Comparison of ENCODE assay signal across 13 cellular contexts in genomic region chr15:97875513-97876285, GRCh38.
DNase-seq lines count a peak whose midpoint lies in the region; ATAC-seq, FAIRE-seq and TF ChIP-seq lines count a peak whose summit lies in the region.
"Had no signal": no experiment of that assay in that cellular context is flagged by ENCODE, and none has a peak within 500 bp of the region (broad histone marks: within the 10 kb centered on the region; RNA-seq: fewer than 3 reads in every experiment).

No MANE protein-coding gene starts in this region.

- H3K36me3 ChIP-seq in esophagus muscularis mucosa (no peaks in the 10 kb centered on the region), small intestine (ENCODE audit: control insufficient read depth in 2 of 2, insufficient read depth in 2 of 2, low read length in 2 of 2) (no peaks in the 10 kb centered on the region)
- H3K36me3 ChIP-seq in naive thymus-derived CD4-positive, alpha-beta T cell (ENCODE audit: control insufficient read depth in 2 of 3, insufficient read depth in 3 of 3, low read length in 3 of 3) = no peaks in the 10 kb centered on the region

- H3K4me1 ChIP-seq in esophagus muscularis mucosa = peaks cover 0 to 14% (median 0%) of the 10 kb centered on the region in 4 donors
- no peaks in the 10 kb centered on the region for H3K4me1 ChIP-seq in small intestine (ENCODE audit: control insufficient read depth in 2 of 2, insufficient read depth in 1 of 2, low read depth in 1 of 2, low read length in 1 of 2)
- H3K4me1 ChIP-seq in naive thymus-derived CD4-positive, alpha-beta T cell (ENCODE audit: control insufficient read depth in 2 of 2, insufficient read depth in 2 of 2, low read length in 2 of 2) = no peaks in the 10 kb centered on the region

- no peaks in the 10 kb centered on the region for H3K4me1 Mint-ChIP-seq in activated CD4-positive, alpha-beta T cell treated with anti-CD3 and anti-CD28 coated beads for 36 hours
- peaks cover 0 to 6% (median 0%) of the 10 kb centered on the region in 7 donors for H3K4me1 Mint-ChIP-seq in naive thymus-derived CD4-positive, alpha-beta T cell
- H3K4me1 Mint-ChIP-seq: mesothelial cell of epicardium had no signal

- POLR2A ChIA-PET in activated CD4-positive, alpha-beta T cell treated with anti-CD3 and anti-CD28 coated beads for 36 hours (lab: Charles Lee) = no interaction called here
- POLR2A ChIA-PET in naive thymus-derived CD4-positive, alpha-beta T cell (lab: Charles Lee) = no interaction called here

- H3K9me3 Mint-ChIP-seq in activated CD4-positive, alpha-beta T cell treated with anti-CD3 and anti-CD28 coated beads for 36 hours (ENCODE audit: low read depth) = peaks cover 2% of the 10 kb centered on the region
- peaks cover 0 to 3% (median 0%) of the 10 kb centered on the region in 11 donors for H3K9me3 Mint-ChIP-seq in naive thymus-derived CD4-positive, alpha-beta T cell
- H3K9me3 Mint-ChIP-seq: HFFc6; mesothelial cell of epicardium; T-helper 2 cell treated with Interferon-gamma antibody and Interleukin-4, amounts not matched to agents 5 μg/mL and 100 μg/mL, for 36 hours had no signal

- no peaks in the 10 kb centered on the region for H3K9me3 ChIP-seq in esophagus muscularis mucosa
- H3K9me3 ChIP-seq in small intestine (ENCODE audit: control insufficient read depth, low read depth) = no peaks in the 10 kb centered on the region
- no peaks in the 10 kb centered on the region for H3K9me3 ChIP-seq in naive thymus-derived CD4-positive, alpha-beta T cell (ENCODE audit: control insufficient read depth in 2 of 3, low read length in 3 of 3)

- CTCF ChIA-PET in activated CD4-positive, alpha-beta T cell treated with anti-CD3 and anti-CD28 coated beads for 36 hours (lab: Charles Lee) = interaction anchor here (0.6 kb wide), 1 partner anchor 239 kb away, joined by 4 read pairs; no protein-coding TSS in a partner anchor
- CTCF ChIA-PET in naive thymus-derived CD4-positive, alpha-beta T cell (lab: Charles Lee) = no interaction called here

- 64% methylated on average over 48 of the region's 49 CpGs for WGBS in esophagus muscularis mucosa
- 59 to 64% (median 62%) methylated on average over 46 to 49 of the region's 49 CpGs for WGBS in small intestine, 3 donors

- H3K27me3 ChIP-seq in esophagus muscularis mucosa (no peaks in the 10 kb centered on the region), small intestine (ENCODE audit: control insufficient read depth in 2 of 2, insufficient read depth in 2 of 2, low read length in 2 of 2) (peaks cover 0 to 2% of the 10 kb centered on the region in 2 donors)
- H3K27me3 ChIP-seq in naive thymus-derived CD4-positive, alpha-beta T cell (ENCODE audit: control insufficient read depth in 2 of 2, insufficient read depth in 2 of 2, low read length in 2 of 2) = no peaks in the 10 kb centered on the region

- no peak for TF ChIP-seq EP300 in esophagus muscularis mucosa (IDR thresholded peaks at IDR 0.05)

- H3K27ac ChIP-seq in esophagus muscularis mucosa (replicated peaks in 1 of 4) (peak overlapping the region; percentile 44 to 67 (median 52)), small intestine (ENCODE audit: low read depth in 1 of 2, low read length in 1 of 2) (no peak overlapping the region)
- H3K27ac ChIP-seq in naive thymus-derived CD4-positive, alpha-beta T cell (ENCODE audit: low read depth, low read length) = no peak overlapping the region

- H3K27ac Mint-ChIP-seq in activated CD4-positive, alpha-beta T cell treated with anti-CD3 and anti-CD28 coated beads for 36 hours = no peak overlapping the region
- H3K27ac Mint-ChIP-seq in naive thymus-derived CD4-positive, alpha-beta T cell = no peak overlapping the region
- H3K27ac Mint-ChIP-seq: HFFc6; mesothelial cell of epicardium; T-helper 2 cell treated with Interferon-gamma antibody and Interleukin-4, amounts not matched to agents 5 μg/mL and 100 μg/mL, for 36 hours had no signal

- peaks cover 14% of the 10 kb centered on the region for H3K27me3 Mint-ChIP-seq in activated CD4-positive, alpha-beta T cell treated with anti-CD3 and anti-CD28 coated beads for 36 hours
- H3K27me3 Mint-ChIP-seq in naive thymus-derived CD4-positive, alpha-beta T cell = peaks cover 0 to 31% (median 17%) of the 10 kb centered on the region in 5 donors

- ATAC-seq in activated CD4-positive, alpha-beta T cell treated with anti-CD3 and anti-CD28 coated beads for 36 hours = peak; percentile 39
- no peak for ATAC-seq in naive thymus-derived CD4-positive, alpha-beta T cell

- peak overlapping the region; percentile 56 for H3K4me3 Mint-ChIP-seq in activated CD4-positive, alpha-beta T cell treated with anti-CD3 and anti-CD28 coated beads for 36 hours
- peak overlapping the region in 5 of 10 donors; percentile 2 to 63 (median 22) for H3K4me3 Mint-ChIP-seq in naive thymus-derived CD4-positive, alpha-beta T cell
- H3K4me3 Mint-ChIP-seq: activated T-cell treated with anti-CD3 and anti-CD28 coated beads, Interleukin-2, amount 50 U/mL, for 4 hours; HFFc6; mesothelial cell of epicardium; T-helper 2 cell treated with Interferon-gamma antibody and Interleukin-4, amounts not matched to agents 5 μg/mL and 100 μg/mL, for 36 hours had no signal

- peak; percentile 36 for DNase-seq in activated CD4-positive, alpha-beta T cell treated with anti-CD3 and anti-CD28 coated beads for 36 hours
- DNase-seq in activated CD4-positive, alpha-beta T cell treated with anti-CD3 and anti-CD28 coated beads for 1 hour = no peak
- DNase-seq in NOMO-1 treated with DMSO at 0.1 percent for 48 hours (lab: John Stamatoyannopoulos, UW; ENCODE audit: unreplicated experiment) (peak; percentile 18), esophagus muscularis mucosa (ENCODE audit: extremely low spot score) (no peak), small intestine (peak; percentile 35), NCI-H748 treated with DMSO at 0.1 percent for 48 hours (lab: John Stamatoyannopoulos, UW) (no peak), NCI-H1694 treated with DMSO at 0.1 percent for 48 hours (lab: John Stamatoyannopoulos, UW) (no peak)
- no peak for DNase-seq in naive thymus-derived CD4-positive, alpha-beta T cell
- DNase-seq: activated T-cell treated with anti-CD3 and anti-CD28 coated beads, Interleukin-2, amount 50 U/mL, for 4 hours; HFFc6; MM.1S had no signal

- FAIRE-seq in small intestine (lab: Jason Lieb, UNC) = no peak

- peak; percentile 14 to 49 (median 43) for TF ChIP-seq CTCF in esophagus muscularis mucosa (IDR thresholded peaks at IDR 0.05)

- no peak for TF ChIP-seq POLR2A in esophagus muscularis mucosa (IDR thresholded peaks at IDR 0.05; ENCODE audit: low read depth)

- intact Hi-C loops in activated CD4-positive, alpha-beta T cell treated with anti-CD3 and anti-CD28 coated beads for 36 hours (cut with DNase I, micrococcal nuclease) = no loop called here
- intact Hi-C loops in esophagus muscularis mucosa (cut with DNase I) = no loop called here
- intact Hi-C loops in naive thymus-derived CD4-positive, alpha-beta T cell (cut with micrococcal nuclease) = no loop called here

- H3K4me3 ChIP-seq in esophagus muscularis mucosa = peak overlapping the region; percentile 35 to 49 (median 44)
- peak overlapping the region in 1 of 2 donors; percentile 8 for H3K4me3 ChIP-seq in small intestine (ENCODE audit: low read depth in 1 of 2, low read length in 2 of 2)
- no peak overlapping the region for H3K4me3 ChIP-seq in naive thymus-derived CD4-positive, alpha-beta T cell (ENCODE audit: low read length)

- H3K36me3 Mint-ChIP-seq in activated CD4-positive, alpha-beta T cell treated with anti-CD3 and anti-CD28 coated beads for 36 hours (ENCODE audit: low read depth) = no peaks in the 10 kb centered on the region
- H3K36me3 Mint-ChIP-seq in naive thymus-derived CD4-positive, alpha-beta T cell = no peaks in the 10 kb centered on the region
- H3K36me3 Mint-ChIP-seq: mesothelial cell of epicardium had no signal

Comparison
In these comparisons a context has a peak if more than half of its experiments do, and no peak if none do; other contexts are left out.
1. DNase-seq: peak in activated CD4-positive, alpha-beta T cell treated with anti-CD3 and anti-CD28 coated beads for 36 hours (single experiment), NOMO-1 treated with DMSO at 0.1 percent for 48 hours (single experiment) and small intestine (single experiment); none in activated CD4-positive, alpha-beta T cell treated with anti-CD3 and anti-CD28 coated beads for 1 hour (single experiment), esophagus muscularis mucosa (single experiment), NCI-H748 treated with DMSO at 0.1 percent for 48 hours (single experiment), NCI-H1694 treated with DMSO at 0.1 percent for 48 hours (single experiment) and naive thymus-derived CD4-positive, alpha-beta T cell (0 of 9).
2. H3K27ac ChIP-seq: peak in esophagus muscularis mucosa (4 of 4); none in small intestine (0 of 2) and naive thymus-derived CD4-positive, alpha-beta T cell (single experiment).